ENCODE assay signal across 9 cellular contexts in genomic region chr16:3153077-3153368, GRCh38. TPM values are rescaled to one million over a fixed set of nuclear protein-coding genes. Genes with fewer than 3 reads are reported as not detected.
DNase-seq lines count a peak whose midpoint lies in the region; ATAC-seq, FAIRE-seq and TF ChIP-seq lines count a peak whose summit lies in the region.
"Had no signal": no experiment of that assay in that cellular context is flagged by ENCODE, and none has a peak within 500 bp of the region (broad histone marks: within the 10 kb centered on the region; RNA-seq: fewer than 3 reads in every experiment).

No MANE protein-coding gene starts in this region.

- no peaks in the 10 kb centered on the region for H3K9me1 ChIP-seq in K562 (ENCODE audit: control insufficient read depth, insufficient read depth, low read length)

- peaks cover 43% of the 10 kb centered on the region for H3K36me3 Mint-ChIP-seq in CD4-positive, alpha-beta T cell (ENCODE audit: low read depth)
- H3K36me3 Mint-ChIP-seq in HFFc6 (ENCODE audit: low read depth): no peaks in the 10 kb centered on the region
- no peaks in the 10 kb centered on the region for H3K36me3 Mint-ChIP-seq in nephron (ENCODE audit: low read depth)

- H3K4me2 ChIP-seq in K562 (ENCODE audit: insufficient read depth, low read length): peak overlapping the region; percentile 99; the same call in 1 of the 2 replicates

- H3K27me3 Mint-ChIP-seq in CD4-positive, alpha-beta T cell: peaks cover 22% of the 10 kb centered on the region
- peaks cover 19% of the 10 kb centered on the region for H3K27me3 Mint-ChIP-seq in HFFc6 (ENCODE audit: insufficient read depth)
- peaks cover 38% of the 10 kb centered on the region for H3K27me3 Mint-ChIP-seq in nephron (ENCODE audit: low read depth)

- peaks cover 42% of the 10 kb centered on the region for H3K4me1 Mint-ChIP-seq in CD4-positive, alpha-beta T cell (ENCODE audit: low read depth)
- H3K4me1 Mint-ChIP-seq in HFFc6 (ENCODE audit: low read depth) (peaks cover 25% of the 10 kb centered on the region), nephron (peaks cover 25% of the 10 kb centered on the region)

- no peaks in the 10 kb centered on the region for H3K79me2 ChIP-seq in K562 (ENCODE audit: control insufficient read depth, insufficient read depth, low read length)

- peak overlapping the region; percentile 98 for H3K27ac Mint-ChIP-seq in CD4-positive, alpha-beta T cell
- H3K27ac Mint-ChIP-seq in HFFc6 (peak overlapping the region; percentile 90), nephron (peak overlapping the region in 2 of 3 experiments; percentile 11 to 60)

- intact Hi-C loops in CD4-positive, alpha-beta T cell (cut with DNase I, micrococcal nuclease): loop anchor here (5.0 to 10.0 kb wide), 4 partner anchors 34 to 349 kb away; partner anchors contain the start of genes CLUAP1 (in 1 of the 2), NAA60 (in 1 of the 2), OR1F1 (in 1 of the 2) and ZNF597 (in 1 of the 2)
- intact Hi-C loops in K562 (cut with micrococcal nuclease): loop anchor here (2.0 to 10.0 kb wide), 2 partner anchors 14 to 112 kb away; no protein-coding TSS in a partner anchor

- H3K27me3 ChIP-seq in CD4-positive, alpha-beta T cell (ENCODE audit: control insufficient read depth, insufficient read depth, low read length): no peaks in the 10 kb centered on the region
- H3K27me3 ChIP-seq in K562 (ENCODE audit: control insufficient read depth in 2 of 2, insufficient read depth in 2 of 2, low read length in 2 of 2): no peaks in the 10 kb centered on the region

- POLR2A ChIA-PET in CD4-positive, alpha-beta T cell (lab: Charles Lee): no interaction called here
- POLR2A ChIA-PET in K562 (lab: Yijun Ruan, JAX): interaction anchor here (1.3 kb wide), 1 partner anchor 19 kb away, joined by 6 read pairs; no protein-coding TSS in a partner anchor

- no peak for ATAC-seq in CD4-positive, alpha-beta T cell (ENCODE audit: poor library complexity)
- no peak for ATAC-seq in K562

- FAIRE-seq in K562 (lab: Jason Lieb, UNC) (no peak), urothelium cell line (lab: Jason Lieb, UNC) (no peak)

- peaks cover 2 to 41% of the 10 kb centered on the region in 2 experiments; a peak in 3 of 5 replicates for H3K4me1 ChIP-seq in K562 (replicated peaks in 1 of 2; ENCODE audit: control insufficient read depth in 2 of 2, insufficient read depth in 2 of 2, low read length in 2 of 2)

- peaks cover 2% of the 10 kb centered on the region for H3K9me3 Mint-ChIP-seq in CD4-positive, alpha-beta T cell
- H3K9me3 Mint-ChIP-seq in HFFc6 (0 out of 2 replicates have a peak, but pooled peaks cover 3% of the 10 kb centered on the region), nephron (peaks cover 7% of the 10 kb centered on the region)

- H4K20me1 ChIP-seq in K562 (replicated peaks; ENCODE audit: control insufficient read depth, insufficient read depth, low read length): peaks cover 4% of the 10 kb centered on the region; the same call in 1 of the 2 replicates

- H3K4me3 Mint-ChIP-seq in CD4-positive, alpha-beta T cell: peak overlapping the region; percentile 91
- H3K4me3 Mint-ChIP-seq in HFFc6: peak overlapping the region; percentile 91; the same call in 1 of the 2 replicates
- H3K4me3 Mint-ChIP-seq in nephron: peak overlapping the region; percentile 83 to 89 (median 87)

- H2AFZ ChIP-seq in K562 (ENCODE audit: low read depth, low read length): no peak overlapping the region

- in situ Hi-C loops in K562 (cut with MboI): no loop called here

- no peak for TF ChIP-seq EP300 in K562 (IDR thresholded peaks at IDR 0.05; ENCODE audit: low read length)

- H3K9ac ChIP-seq in K562 (ENCODE audit: insufficient read depth in 1 of 2, low read depth in 2 of 2, low read length in 2 of 2): no peak overlapping the region

- CTCF ChIA-PET in CD4-positive, alpha-beta T cell (lab: Charles Lee): no interaction called here
- CTCF ChIA-PET in K562 (lab: Yijun Ruan, JAX; ENCODE audit: low intra/inter-chr PET ratio): no interaction called here

- H3K36me3 ChIP-seq in K562 (ENCODE audit: control insufficient read depth, insufficient read depth, low read length): no peaks in the 10 kb centered on the region

- BruUV-seq in K562 (replicated peaks; lab: Mats Ljungman, UMichigan): no TSS peak

- no peak for DNase-seq in CD4-positive, alpha-beta T cell
- no peak for DNase-seq in HFFc6
- no peak for DNase-seq in K562 (ENCODE audit: extremely low read depth in 1 of 4, low spot score in 3 of 4)
- DNase-seq in CD1c-positive myeloid dendritic cell (ENCODE audit: extremely low spot score): no peak
- no peak for DNase-seq in amniotic stem cell (lab: John Stamatoyannopoulos, UW)
- no peak for DNase-seq in DMS 273 (lab: John Stamatoyannopoulos, UW; ENCODE audit: unreplicated experiment)
- no peak for DNase-seq in urothelium cell line (ENCODE audit: low spot score)

- WGBS in K562 (ENCODE audit: insufficient coverage, low coverage, missing lambda C conversion rate): 8% methylated on average over 4 of the region's 4 CpGs

- H3K9me3 ChIP-seq in CD4-positive, alpha-beta T cell (ENCODE audit: control insufficient read depth, low read length): peaks cover 19% of the 10 kb centered on the region
- no peaks in the 10 kb centered on the region for H3K9me3 ChIP-seq in K562 (replicated peaks; ENCODE audit: control insufficient read depth, insufficient read depth, low read depth, low read length)

- TF ChIP-seq POLR2A in K562 (conservative IDR thresholded peaks at IDR 0.05): no peak

- H3K27ac ChIP-seq in CD4-positive, alpha-beta T cell (ENCODE audit: low read depth, low read length): no peak overlapping the region
- H3K27ac ChIP-seq in K562 (ENCODE audit: extremely low read depth, low read depth, low read length): no peak overlapping the region

- no peak for TF ChIP-seq CTCF in CD4-positive, alpha-beta T cell (IDR thresholded peaks at IDR 0.05)
- no peak for TF ChIP-seq CTCF in HFFc6 (IDR thresholded peaks at IDR 0.05)
- no peak for TF ChIP-seq CTCF in K562 (IDR thresholded peaks at IDR 0.05 in 2 of 3, conservative IDR thresholded peaks at IDR 0.05 in 1 of 3; ENCODE audit: insufficient read depth in 2 of 3, low read depth in 1 of 3, low read length in 3 of 3)
- TF ChIP-seq CTCF in nephron (IDR thresholded peaks at IDR 0.05; ENCODE audit: unreplicated experiment in 3 of 3): no peak

- H3K4me3 ChIP-seq in K562: no peak overlapping the region

- TF ChIP-seq RAD21 in K562 (CRISPR knock-in tag; conservative IDR thresholded peaks at IDR 0.05 in 1 of 2, IDR thresholded peaks at IDR 0.05 in 1 of 2): no peak

RNA-seq across cellular contexts. Expression of gene ZNF213, which starts 18.2 kb away (rescaled TPM):
- 1 to 10 TPM; 1.6 to 2.2 TPM for total RNA-seq in CD4-positive, alpha-beta T cell
- 1 to 10 TPM; 5.9 to 7.3 (median 6.9) TPM for total RNA-seq in HFFc6 (2021; fragmentation: NEBNext Ultra II Directional; extraction: Animal tissue kit (Norgen Biotek cat#: 25700))
- total RNA-seq in K562 (2011; cell fraction: chromatin; rRNA removed; ENCODE audit: low replicate concordance): 3.3 and 8.4 TPM in 2 replicates
- 6.6 and 7.7 TPM in 2 replicates for total RNA-seq in K562 (2011; cell fraction: nucleolus; rRNA removed)
- total RNA-seq in K562 (2011; cell fraction: nucleoplasm; rRNA removed): 4.5 and 4.7 TPM in 2 replicates
- 2.7 and 3.2 TPM in 2 replicates for total RNA-seq in K562 (2014; rRNA removed)
- total RNA-seq in K562 (2014; rRNA removed; fragmentation: Illumina TruSeq; extraction: Trizol): 0.61 and 0.84 TPM in 2 replicates
- total RNA-seq in K562 (2015; rRNA removed; fragmentation: Illumina TruSeq; extraction: Trizol): 1.8 and 2.1 TPM in 2 replicates
- total RNA-seq in K562 (2021): 9.3 and 10.0 TPM in 2 replicates
- polyA plus RNA-seq in K562 (2011; rRNA removed): 0.74 and 1.2 TPM in 2 replicates
- 0.93 and 2.0 TPM in 2 replicates for polyA plus RNA-seq in K562 (2011; cell fraction: cytosol; rRNA removed)
- 3.5 and 6.9 TPM in 2 replicates for polyA plus RNA-seq in K562 (2011; cell fraction: nucleus; rRNA removed)
- polyA plus RNA-seq in K562 (2012): 6.1 and 13.6 TPM in 2 replicates
- polyA plus RNA-seq in K562 (2014; fragmentation: Illumina TruSeq; extraction: Trizol): 1.8 and 5.0 TPM in 2 replicates
- polyA plus RNA-seq in K562 (2014; fragmentation: Nextera tagmentation; extraction: Ambion mirVana): under 1 TPM; 0.49 to 0.62 TPM
- 3.1 and 3.2 TPM in 2 replicates for polyA plus RNA-seq in K562 (2014; rRNA removed)
- polyA minus RNA-seq in K562 (2011; rRNA and poly(A)+ RNA removed): 0.88 and 0.99 TPM in 2 replicates
- polyA minus RNA-seq in K562 (2011; cell fraction: cytosol; rRNA and poly(A)+ RNA removed): 3.6 and 7.0 TPM in 2 replicates
- polyA minus RNA-seq in K562 (2011; cell fraction: nucleus; rRNA and poly(A)+ RNA removed): 3.0 and 3.4 TPM in 2 replicates

RNA-seq across cellular contexts. Expression of gene OR1F1, which starts 35.0 kb away (rescaled TPM):
- total RNA-seq in CD4-positive, alpha-beta T cell: not detected
- not detected for total RNA-seq in HFFc6 (2021; fragmentation: NEBNext Ultra II Directional; extraction: Animal tissue kit (Norgen Biotek cat#: 25700))
- 0.81 and 1.4 TPM in 2 replicates for total RNA-seq in K562 (2011; cell fraction: chromatin; rRNA removed; ENCODE audit: low replicate concordance)
- total RNA-seq in K562 (2011; cell fraction: nucleolus; rRNA removed): 1.3 and 1.8 TPM in 2 replicates
- 0.73 and 2.6 TPM in 2 replicates for total RNA-seq in K562 (2011; cell fraction: nucleoplasm; rRNA removed)
- 0.45 TPM in 1 of 2 replicates, not detected in the other for total RNA-seq in K562 (2014; rRNA removed)
- total RNA-seq in K562 (2014; rRNA removed; fragmentation: Illumina TruSeq; extraction: Trizol): 0.15 and 0.54 TPM in 2 replicates
- 0.23 TPM in 1 of 2 replicates, not detected in the other for total RNA-seq in K562 (2015; rRNA removed; fragmentation: Illumina TruSeq; extraction: Trizol)
- 0.22 TPM in 1 of 2 replicates, not detected in the other for total RNA-seq in K562 (2021)
- polyA plus RNA-seq in K562 (2011; rRNA removed): 0.46 TPM in 2 replicates
- 1.1 and 1.3 TPM in 2 replicates for polyA plus RNA-seq in K562 (2011; cell fraction: cytosol; rRNA removed)
- 0.57 and 1.0 TPM in 2 replicates for polyA plus RNA-seq in K562 (2011; cell fraction: nucleus; rRNA removed)
- polyA plus RNA-seq in K562 (2012): 0.08 and 0.11 TPM in 2 replicates
- 0.30 and 0.61 TPM in 2 replicates for polyA plus RNA-seq in K562 (2014; fragmentation: Illumina TruSeq; extraction: Trizol)
- not detected for polyA plus RNA-seq in K562 (2014; fragmentation: Nextera tagmentation; extraction: Ambion mirVana)
- 0.12 and 0.25 TPM in 2 replicates for polyA plus RNA-seq in K562 (2014; rRNA removed)
- 0.84 and 2.9 TPM in 2 replicates for polyA minus RNA-seq in K562 (2011; rRNA and poly(A)+ RNA removed)
- polyA minus RNA-seq in K562 (2011; cell fraction: cytosol; rRNA and poly(A)+ RNA removed): 2.0 TPM in 1 of 2 replicates, not detected in the other
- polyA minus RNA-seq in K562 (2011; cell fraction: nucleus; rRNA and poly(A)+ RNA removed): 0.44 TPM in 1 of 2 replicates, not detected in the other
- total RNA-seq: right cardiac atrium had no signal
- polyA plus RNA-seq: right cardiac atrium had no signal

RNA-seq across cellular contexts. Expression of gene ZNF205, which starts 40.6 kb away (rescaled TPM):
- not detected for total RNA-seq in CD4-positive, alpha-beta T cell
- 10 to 100 TPM in 2 of 6 experiments, 1 to 10 TPM in 4; 7.6 to 10.2 (median 9.5) TPM for total RNA-seq in HFFc6 (2021; fragmentation: NEBNext Ultra II Directional; extraction: Animal tissue kit (Norgen Biotek cat#: 25700))
- total RNA-seq in K562 (2011; cell fraction: chromatin; rRNA removed; ENCODE audit: low replicate concordance): 3.9 and 8.4 TPM in 2 replicates
- 8.7 and 9.3 TPM in 2 replicates for total RNA-seq in K562 (2011; cell fraction: nucleolus; rRNA removed)
- 3.0 and 3.1 TPM in 2 replicates for total RNA-seq in K562 (2011; cell fraction: nucleoplasm; rRNA removed)
- total RNA-seq in K562 (2014; rRNA removed): 11.8 and 14.2 TPM in 2 replicates
- total RNA-seq in K562 (2014; rRNA removed; fragmentation: Illumina TruSeq; extraction: Trizol): 1.9 and 2.4 TPM in 2 replicates
- total RNA-seq in K562 (2015; rRNA removed; fragmentation: Illumina TruSeq; extraction: Trizol): 5.1 and 5.4 TPM in 2 replicates
- 9.4 and 10.1 TPM in 2 replicates for total RNA-seq in K562 (2021)
- polyA plus RNA-seq in K562 (2011; rRNA removed): 3.6 and 4.7 TPM in 2 replicates
- 6.0 and 16.0 TPM in 2 replicates for polyA plus RNA-seq in K562 (2011; cell fraction: cytosol; rRNA removed)
- polyA plus RNA-seq in K562 (2011; cell fraction: nucleus; rRNA removed): 6.6 and 12.0 TPM in 2 replicates
- polyA plus RNA-seq in K562 (2012): 6.3 and 12.0 TPM in 2 replicates
- polyA plus RNA-seq in K562 (2014; fragmentation: Illumina TruSeq; extraction: Trizol): 3.3 and 5.0 TPM in 2 replicates
- polyA plus RNA-seq in K562 (2014; fragmentation: Nextera tagmentation; extraction: Ambion mirVana): not detected
- 8.3 and 8.7 TPM in 2 replicates for polyA plus RNA-seq in K562 (2014; rRNA removed)
- 0.81 and 2.0 TPM in 2 replicates for polyA minus RNA-seq in K562 (2011; rRNA and poly(A)+ RNA removed)
- polyA minus RNA-seq in K562 (2011; cell fraction: cytosol; rRNA and poly(A)+ RNA removed): 4.6 and 6.7 TPM in 2 replicates
- polyA minus RNA-seq in K562 (2011; cell fraction: nucleus; rRNA and poly(A)+ RNA removed): 1.9 and 2.6 TPM in 2 replicates

RNA-seq across cellular contexts. Expression of gene ZSCAN10, which starts 53.9 kb away (rescaled TPM):
- total RNA-seq in CD4-positive, alpha-beta T cell: under 1 TPM; 0.36 to 0.56 TPM
- not detected for total RNA-seq in HFFc6 (2021; fragmentation: NEBNext Ultra II Directional; extraction: Animal tissue kit (Norgen Biotek cat#: 25700))
- total RNA-seq in K562 (2011; cell fraction: chromatin; rRNA removed; ENCODE audit: low replicate concordance): not detected in 2 replicates
- total RNA-seq in K562 (2011; cell fraction: nucleolus; rRNA removed): 0.17 TPM in 1 of 2 replicates, not detected in the other
- 0.37 TPM in 1 of 2 replicates, not detected in the other for total RNA-seq in K562 (2011; cell fraction: nucleoplasm; rRNA removed)
- not detected in 2 replicates for total RNA-seq in K562 (2014; rRNA removed)
- total RNA-seq in K562 (2014; rRNA removed; fragmentation: Illumina TruSeq; extraction: Trizol): not detected in 2 replicates
- total RNA-seq in K562 (2015; rRNA removed; fragmentation: Illumina TruSeq; extraction: Trizol): not detected in 2 replicates
- total RNA-seq in K562 (2021): 0.16 and 0.22 TPM in 2 replicates
- not detected in 2 replicates for polyA plus RNA-seq in K562 (2011; rRNA removed)
- polyA plus RNA-seq in K562 (2011; cell fraction: cytosol; rRNA removed): 0.03 TPM in 1 of 2 replicates, not detected in the other
- 0.10 TPM in 1 of 2 replicates, not detected in the other for polyA plus RNA-seq in K562 (2011; cell fraction: nucleus; rRNA removed)
- polyA plus RNA-seq in K562 (2012): 0.14 TPM in 1 of 2 replicates, not detected in the other
- polyA plus RNA-seq in K562 (2014; fragmentation: Illumina TruSeq; extraction: Trizol): not detected in 2 replicates
- polyA plus RNA-seq in K562 (2014; fragmentation: Nextera tagmentation; extraction: Ambion mirVana): not detected
- not detected in 2 replicates for polyA plus RNA-seq in K562 (2014; rRNA removed)
- polyA minus RNA-seq in K562 (2011; rRNA and poly(A)+ RNA removed): not detected in 2 replicates
- not detected in 2 replicates for polyA minus RNA-seq in K562 (2011; cell fraction: cytosol; rRNA and poly(A)+ RNA removed)
- not detected in 2 replicates for polyA minus RNA-seq in K562 (2011; cell fraction: nucleus; rRNA and poly(A)+ RNA removed)
- total RNA-seq: right cardiac atrium had no signal
- polyA plus RNA-seq: right cardiac atrium had no signal

Comparison
In these comparisons a context has a peak if more than half of its experiments do, and no peak if none do; other contexts are left out.
1. H3K27ac Mint-ChIP-seq: peak in every context shown above with its lines; median percentile 98 in CD4-positive, alpha-beta T cell; 90 in HFFc6; 36 in nephron.